ENCODE assay signal across 23 cellular contexts in the genomic region with DNA sequence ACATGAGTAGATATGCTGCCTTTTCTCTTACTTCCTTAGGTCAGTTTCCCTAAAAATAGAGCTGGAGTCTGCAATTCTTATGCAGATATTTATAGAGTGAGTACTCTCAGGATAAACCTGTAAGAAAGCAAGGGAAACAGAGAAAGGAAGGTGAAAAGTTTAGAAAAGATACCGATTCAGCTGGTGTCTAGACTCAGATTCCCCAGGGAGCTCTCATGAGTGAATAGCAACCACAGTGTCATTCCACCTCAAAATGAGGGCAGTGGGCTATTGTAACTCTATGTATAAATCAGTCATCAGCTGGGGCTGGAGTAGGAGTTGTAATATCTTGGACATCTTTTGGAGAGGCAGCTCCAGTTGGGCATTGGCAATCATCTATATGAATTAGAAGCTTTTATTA.
"Had no signal": no experiment of that assay in that cellular context is flagged by ENCODE, and none has a peak within 500 bp of the region (broad histone marks: within the 10 kb centered on the region; RNA-seq: fewer than 3 reads in every experiment).

No MANE protein-coding gene starts in this region.

- H3K4me1 ChIP-seq: vagina had no signal

- H3K9me3 ChIP-seq: vagina had no signal

- H3K27me3 ChIP-seq: vagina had no signal

- H3K4me3 ChIP-seq: lung, vagina had no signal

- H3K36me3 ChIP-seq: vagina had no signal

- FAIRE-seq: bronchial epithelial cell, frontal cortex, keratinocyte had no signal

- H3K27ac ChIP-seq: vagina had no signal

- DNase-seq: activated CD4-positive, alpha-beta T cell treated with anti-CD3 and anti-CD28 coated beads, Interleukin-2, amount 10 ng/mL, durations not matched to agents 7 days and 5 days; activated CD8-positive, alpha-beta T cell treated with anti-CD3 and anti-CD28 coated beads, Interleukin-2, amount 10 ng/mL, durations not matched to agents 7 days and 5 days; activated naive CD4-positive, alpha-beta T cell treated with anti-CD3 and anti-CD28 coated beads, Interleukin-2, amount 10 ng/mL, durations not matched to agents 7 days and 5 days; activated naive CD8-positive, alpha-beta T cell treated with anti-CD3 and anti-CD28 coated beads, Interleukin-2, amount 50 U/mL, for 24 hours; activated T-cell treated with anti-CD3 and anti-CD28 coated beads, Interleukin-2, amount 50 U/mL, for 4 hours; aorta; cerebellar nuclear complex; effector CD4-positive, alpha-beta T cell; hypothalamus; nucleus accumbens; posterior cingulate gyrus; retina; stimulated activated CD4-positive, alpha-beta T cell treated with anti-CD3 and anti-CD28 coated beads, Interleukin-2, amount 100 ng/mL, for 24 hours; stimulated activated naive CD8-positive, alpha-beta T cell treated with anti-CD3 and anti-CD28 coated beads, Interleukin-15, Interleukin-2, amounts not matched to agents 100 U/mL and 50 U/mL, for 24 hours; substantia nigra; T-helper 9 cell; trophoblast cell had no signal

- ATAC-seq: activated CD8-positive, alpha-beta T cell treated with anti-CD3 and anti-CD28 coated beads, Interleukin-2, amount 10 ng/mL, durations not matched to agents 7 days and 5 days; activated naive CD8-positive, alpha-beta T cell treated with anti-CD3 and anti-CD28 coated beads, Interleukin-2, amount 50 U/mL, for 24 hours; activated T-cell treated with anti-CD3 and anti-CD28 coated beads, Interleukin-2, amount 50 U/mL, for 4 hours; left lobe of liver; stimulated activated naive CD8-positive, alpha-beta T cell treated with anti-CD3 and anti-CD28 coated beads, Interleukin-15, Interleukin-2, amounts not matched to agents 100 U/mL and 50 U/mL, for 24 hours had no signal
